In the genomic region with DNA sequence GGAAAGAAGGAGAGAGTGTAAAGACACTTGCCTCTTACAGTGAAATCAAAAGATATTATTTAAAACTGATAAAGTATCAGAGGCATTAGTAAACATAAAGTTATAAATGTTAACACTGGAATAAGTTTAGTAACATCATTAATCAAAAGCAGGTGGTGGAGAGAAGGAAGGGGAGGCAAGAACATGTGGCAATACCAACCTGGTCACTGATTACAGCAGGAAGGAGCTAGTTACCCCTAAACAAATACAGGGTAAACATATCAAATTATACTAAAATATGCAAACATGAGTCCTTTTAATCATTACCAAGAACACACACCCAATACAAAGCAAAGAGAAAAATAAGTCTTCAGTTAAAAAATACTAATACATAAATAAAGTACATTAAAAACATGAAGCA, we compare ENCODE assay signal across 7 cellular contexts. TPM values are rescaled to one million over a fixed set of nuclear protein-coding genes. Genes with fewer than 3 reads are reported as not detected.
"Had no signal": no experiment of that assay in that cellular context is flagged by ENCODE, and none has a peak within 500 bp of the region (broad histone marks: within the 10 kb centered on the region; RNA-seq: fewer than 3 reads in every experiment).

No MANE protein-coding gene starts in this region.

RNA-seq across cellular contexts. Expression of a gene that starts 25.2 kb away (rescaled TPM):
- total RNA-seq: osteocyte had no signal

RNA-seq across cellular contexts. Expression of a gene that starts 25.4 kb away (rescaled TPM):
- total RNA-seq: osteocyte had no signal
- polyA plus RNA-seq: neural cell had no signal

RNA-seq across cellular contexts. Expression of a gene that starts 43.5 kb away (rescaled TPM):
- total RNA-seq: natural killer cell; natural killer cell treated with Interleukin-12 subunit alpha and Interleukin-12 subunit beta and Interleukin-15 and Interleukin-18, amount 100 ng/mL, for 72 hours; osteocyte; pulmonary artery endothelial cell had no signal
- polyA plus RNA-seq: naive thymus-derived CD4-positive, alpha-beta T cell; naive thymus-derived CD8-positive, alpha-beta T cell had no signal
